Comparison of ENCODE assay signal across 2 cellular contexts in the genomic region with DNA sequence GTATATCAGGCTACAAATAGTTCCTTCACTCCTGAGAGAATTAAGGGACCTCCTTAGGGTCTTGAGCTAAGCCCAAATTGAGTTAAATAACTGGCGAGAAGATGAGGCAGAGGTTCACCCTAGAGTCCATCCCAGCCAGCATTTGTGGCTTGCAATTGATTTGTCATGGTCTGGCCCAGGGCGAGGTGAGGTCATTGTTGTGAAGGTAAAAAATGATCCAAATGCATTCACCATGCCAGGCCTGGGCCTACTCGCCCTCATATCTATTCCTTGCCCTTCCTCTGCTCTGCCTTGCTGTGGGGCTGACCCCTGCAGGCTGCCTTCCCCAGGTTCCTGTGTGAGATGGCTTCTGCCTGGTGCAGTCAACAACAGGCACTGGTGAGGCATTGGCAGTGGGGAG.
TF ChIP-seq lines count a peak whose summit lies in the region.

No MANE protein-coding gene starts in this region.

TF ChIP-seq in SK-N-SH, 30 proteins besides CTCF, POLR2A, EP300 and RAD21:
- TF ChIP-seq RCOR1 (IDR thresholded peaks at IDR 0.05; ENCODE audit: low read length) (no peak), NFIC (IDR thresholded peaks at IDR 0.05; ENCODE audit: borderline replicate concordance) (no peak)
TF ChIP-seq in SK-N-SH: peak in this region for 0.

TF ChIP-seq in SK-N-SH treated with all-trans-retinoic acid at 6 μM for 48 hours, 23 proteins besides CTCF, POLR2A, EP300 and RAD21:
- TF ChIP-seq, protein P1, sequence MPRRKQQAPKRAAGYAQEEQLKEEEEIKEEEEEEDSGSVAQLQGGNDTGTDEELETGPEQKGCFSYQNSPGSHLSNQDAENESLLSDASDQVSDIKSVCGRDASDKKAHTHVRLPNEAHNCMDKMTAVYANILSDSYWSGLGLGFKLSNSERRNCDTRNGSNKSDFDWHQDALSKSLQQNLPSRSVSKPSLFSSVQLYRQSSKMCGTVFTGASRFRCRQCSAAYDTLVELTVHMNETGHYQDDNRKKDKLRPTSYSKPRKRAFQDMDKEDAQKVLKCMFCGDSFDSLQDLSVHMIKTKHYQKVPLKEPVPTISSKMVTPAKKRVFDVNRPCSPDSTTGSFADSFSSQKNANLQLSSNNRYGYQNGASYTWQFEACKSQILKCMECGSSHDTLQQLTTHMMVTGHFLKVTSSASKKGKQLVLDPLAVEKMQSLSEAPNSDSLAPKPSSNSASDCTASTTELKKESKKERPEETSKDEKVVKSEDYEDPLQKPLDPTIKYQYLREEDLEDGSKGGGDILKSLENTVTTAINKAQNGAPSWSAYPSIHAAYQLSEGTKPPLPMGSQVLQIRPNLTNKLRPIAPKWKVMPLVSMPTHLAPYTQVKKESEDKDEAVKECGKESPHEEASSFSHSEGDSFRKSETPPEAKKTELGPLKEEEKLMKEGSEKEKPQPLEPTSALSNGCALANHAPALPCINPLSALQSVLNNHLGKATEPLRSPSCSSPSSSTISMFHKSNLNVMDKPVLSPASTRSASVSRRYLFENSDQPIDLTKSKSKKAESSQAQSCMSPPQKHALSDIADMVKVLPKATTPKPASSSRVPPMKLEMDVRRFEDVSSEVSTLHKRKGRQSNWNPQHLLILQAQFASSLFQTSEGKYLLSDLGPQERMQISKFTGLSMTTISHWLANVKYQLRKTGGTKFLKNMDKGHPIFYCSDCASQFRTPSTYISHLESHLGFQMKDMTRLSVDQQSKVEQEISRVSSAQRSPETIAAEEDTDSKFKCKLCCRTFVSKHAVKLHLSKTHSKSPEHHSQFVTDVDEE (CRISPR knock-in tag; IDR thresholded peaks at IDR 0.05) = no peak
- TF ChIP-seq ARNTL (CRISPR knock-in tag; IDR thresholded peaks at IDR 0.05; ENCODE audit: borderline replicate concordance, low read depth) (no peak), ZFP30 (CRISPR knock-in tag; IDR thresholded peaks at IDR 0.05) (no peak), GLIS3 (CRISPR knock-in tag; IDR thresholded peaks at IDR 0.05) (no peak), PPARA (CRISPR knock-in tag; IDR thresholded peaks at IDR 0.05; ENCODE audit: borderline replicate concordance) (no peak), RARB (CRISPR knock-in tag; IDR thresholded peaks at IDR 0.05) (no peak), ZNF565 (CRISPR knock-in tag; conservative IDR thresholded peaks at IDR 0.05; ENCODE audit: low read depth) (no peak), BACH2 (CRISPR knock-in tag; IDR thresholded peaks at IDR 0.05; ENCODE audit: borderline replicate concordance) (no peak), CSDC2 (CRISPR knock-in tag; IDR thresholded peaks at IDR 0.05) (no peak), TOX (CRISPR knock-in tag; IDR thresholded peaks at IDR 0.05; ENCODE audit: borderline replicate concordance) (no peak), POU6F1 (CRISPR knock-in tag; IDR thresholded peaks at IDR 0.05; ENCODE audit: borderline replicate concordance, low read depth) (no peak), ZC3H10 (CRISPR knock-in tag; IDR thresholded peaks at IDR 0.05) (no peak), ZNF8 (CRISPR knock-in tag; IDR thresholded peaks at IDR 0.05) (no peak), CSRNP3 (CRISPR knock-in tag; IDR thresholded peaks at IDR 0.05) (no peak), ZNF70 (CRISPR knock-in tag; IDR thresholded peaks at IDR 0.05) (no peak), ZFP3 (CRISPR knock-in tag; IDR thresholded peaks at IDR 0.05) (no peak)
